Comparison of ENCODE assay signal across 1 cellular context in the genomic region with DNA sequence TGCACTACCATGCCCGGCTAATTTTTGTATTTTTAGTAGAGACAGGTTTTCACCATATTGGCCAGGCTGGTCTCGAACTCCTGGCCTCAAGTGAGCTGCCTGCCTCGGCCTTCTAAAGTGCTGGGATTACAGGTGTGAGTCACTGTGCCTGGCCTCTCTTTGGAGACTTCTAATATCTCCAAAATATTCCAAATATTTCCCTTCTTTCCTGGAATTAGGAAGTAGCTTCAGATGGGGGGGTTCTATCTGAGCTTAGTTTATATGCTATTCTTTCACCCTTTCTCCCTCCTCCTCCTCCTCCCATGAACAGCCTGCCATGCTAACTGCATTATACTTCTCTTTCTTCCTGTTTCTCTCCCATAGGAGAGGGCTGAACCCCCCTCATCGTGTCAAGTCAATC.
A peak's percentile ranks its signal among the peaks of the same experiment; 100 is the strongest.
TF ChIP-seq lines count a peak whose summit lies in the region.

No MANE protein-coding gene starts in this region.

TF ChIP-seq in SK-N-SH, 30 proteins besides CTCF, POLR2A, EP300 and RAD21:
- 0 out of 2 replicates have a peak, but pooled peaks have one; percentile 20 for TF ChIP-seq ELF1 (IDR thresholded peaks at IDR 0.05)
